In genomic region chr1:24322636-24323177, GRCh38 we compare ENCODE assay signal across 10 cellular contexts. TPM values are rescaled to one million over a fixed set of nuclear protein-coding genes. Genes with fewer than 3 reads are reported as not detected.
DNase-seq lines count a peak whose midpoint lies in the region; ATAC-seq, FAIRE-seq and TF ChIP-seq lines count a peak whose summit lies in the region.
"Had no signal": no experiment of that assay in that cellular context is flagged by ENCODE, and none has a peak within 500 bp of the region (broad histone marks: within the 10 kb centered on the region; RNA-seq: fewer than 3 reads in every experiment).

No MANE protein-coding gene starts in this region.

- BruUV-seq in HepG2 (replicated peaks; lab: Mats Ljungman, UMichigan): no TSS peak

- DNase-seq in HepG2 (ENCODE audit: low spot score) (no peak), choroid plexus epithelial cell (ENCODE audit: low read depth) (peak; percentile 51), HEK293T (ENCODE audit: extremely low spot score) (no peak), putamen (ENCODE audit: low spot score) (no peak), NCI-H1105 treated with DMSO at 0.1 percent for 48 hours (lab: John Stamatoyannopoulos, UW) (no peak)
- DNase-seq: DMS 273 treated with DMSO at 0.1 percent for 48 hours had no signal

- no peak overlapping the region for H2AFZ ChIP-seq in HepG2 (ENCODE audit: low read length)

- no peak for TF ChIP-seq CTCF in liver (IDR thresholded peaks at IDR 0.05; ENCODE audit: low read depth, low read length, missing input control)
- TF ChIP-seq CTCF in HepG2 (CRISPR knock-in tag; IDR thresholded peaks at IDR 0.05): no peak
- no peak for TF ChIP-seq CTCF in choroid plexus epithelial cell (conservative IDR thresholded peaks at IDR 0.05; ENCODE audit: low read depth, low read length)

- POLR2A ChIA-PET in HepG2 (lab: Yijun Ruan, JAX) (no interaction called here), HEK293T (lab: Yijun Ruan, JAX) (interaction anchor here (0.7 to 2.4 kb wide), 9 partner anchors 8 to 123 kb away, joined by 3 to 11 read pairs (median 4); no protein-coding TSS in a partner anchor)

- intact Hi-C loops in HepG2 (cut with micrococcal nuclease; ENCODE audit: unreplicated experiment): no loop called here

- H3K79me2 ChIP-seq in HepG2 (ENCODE audit: insufficient read depth, low read length): no peaks in the 10 kb centered on the region

- H3K4me2 ChIP-seq in HepG2 (ENCODE audit: low read depth, low read length): no peak overlapping the region

- no peak for TF ChIP-seq EP300 in HepG2 (IDR thresholded peaks at IDR 0.05; ENCODE audit: low read depth in 2 of 2, low read length in 2 of 2)
- no peak for TF ChIP-seq EP300 in HepG2 (CRISPR knock-in tag; IDR thresholded peaks at IDR 0.05; ENCODE audit: borderline replicate concordance)

- TF ChIP-seq RAD21 in liver (IDR thresholded peaks at IDR 0.05) (no peak), HepG2 (CRISPR knock-in tag; IDR thresholded peaks at IDR 0.05) (no peak)

- CTCF ChIA-PET in HepG2 (lab: Yijun Ruan, JAX; ENCODE audit: low intra/inter-chr PET ratio, low total read pairs) (no interaction called here), HEK293T (lab: Yijun Ruan, JAX) (interaction anchor here (3.1 kb wide), 1 partner anchor 69 kb away, joined by 12 read pairs; no protein-coding TSS in a partner anchor)

- peak overlapping the region; percentile 61 to 76 for H3K9ac ChIP-seq in liver (ENCODE audit: low read depth in 1 of 2, low read length in 2 of 2)
- no peak overlapping the region for H3K9ac ChIP-seq in HepG2 (ENCODE audit: insufficient read depth, low read depth, low read length)
- H3K9ac ChIP-seq in mucosa of rectum (ENCODE audit: low read depth in 1 of 2, low read length in 2 of 2): peak overlapping the region in 1 of 2 donors; percentile 77

- H3K4me1 ChIP-seq in liver (ENCODE audit: control insufficient read depth in 4 of 4, insufficient read depth in 4 of 4, low read length in 3 of 4): peaks cover 7 to 27% (median 12%) of the 10 kb centered on the region in 4 donors
- H3K4me1 ChIP-seq in HepG2 (ENCODE audit: insufficient read depth, low read length): peaks cover 11% of the 10 kb centered on the region
- H3K4me1 ChIP-seq in mucosa of rectum (ENCODE audit: control insufficient read depth in 2 of 2, insufficient read depth in 2 of 2, low read length in 2 of 2): peaks cover 16 to 22% of the 10 kb centered on the region in 2 donors

- no peaks in the 10 kb centered on the region for H4K20me1 ChIP-seq in HepG2 (ENCODE audit: insufficient read depth, low read length)

- H3K36me3 ChIP-seq in liver (ENCODE audit: control insufficient read depth in 4 of 4, insufficient read depth in 3 of 4, low read depth in 1 of 4, low read length in 3 of 4): no peaks in the 10 kb centered on the region
- H3K36me3 ChIP-seq in HepG2 (replicated peaks in 1 of 2; ENCODE audit: control insufficient read depth in 1 of 2, insufficient read depth in 2 of 2, low read length in 2 of 2): no peaks in the 10 kb centered on the region
- no peaks in the 10 kb centered on the region for H3K36me3 ChIP-seq in mucosa of rectum (ENCODE audit: control insufficient read depth in 2 of 2, insufficient read depth in 2 of 2, low read length in 2 of 2)

- H3K27ac ChIP-seq in liver (ENCODE audit: low read depth in 1 of 2, low read length in 2 of 2) (peak overlapping the region; percentile 65 to 88), HepG2 (ENCODE audit: extremely low read length, insufficient read depth, low read length) (no peak overlapping the region), mucosa of rectum (ENCODE audit: low read depth in 2 of 2, low read length in 2 of 2) (peak overlapping the region in 1 of 2 donors; percentile 5)

- H3K9me3 ChIP-seq in liver (ENCODE audit: control insufficient read depth in 4 of 4, low read length in 3 of 4) (no peaks in the 10 kb centered on the region), HepG2 (ENCODE audit: low read length) (no peaks in the 10 kb centered on the region), mucosa of rectum (ENCODE audit: control insufficient read depth in 2 of 2, low read length in 2 of 2) (no peaks in the 10 kb centered on the region)

- ATAC-seq in HepG2 (no peak), HG02678 (IDR thresholded peaks at IDR 0.05; ENCODE audit: unreplicated experiment) (no peak)

- FAIRE-seq in HepG2 (lab: Jason Lieb, UNC): no peak

- WGBS in liver: 45% methylated on average over 19 of the region's 19 CpGs
- WGBS in HepG2 (ENCODE audit: low lambda C conversion rate): 79% methylated on average over 19 of the region's 19 CpGs

- H3K4me3 ChIP-seq in liver (ENCODE audit: low read depth in 1 of 3, low read length in 3 of 3) (peak overlapping the region; percentile 73 to 77 (median 77)), HepG2 (replicated peaks in 1 of 3; ENCODE audit: insufficient read depth in 1 of 3, low read depth in 2 of 3, low read length in 3 of 3) (no peak overlapping the region), choroid plexus epithelial cell (ENCODE audit: low read depth, low read length) (peak overlapping the region; percentile 52), mucosa of rectum (ENCODE audit: low read length in 2 of 2) (peak overlapping the region; percentile 16 to 65)

- in situ Hi-C loops in HepG2 (cut with HindIII; ENCODE audit: extremely low pct_ligation_motif_present, low pct_unique_long_range_greater_than_20kb): no loop called here

- no peaks in the 10 kb centered on the region for H3K27me3 ChIP-seq in liver (ENCODE audit: control insufficient read depth in 4 of 4, insufficient read depth in 4 of 4, low read length in 3 of 4)
- H3K27me3 ChIP-seq in HepG2 (ENCODE audit: control insufficient read depth in 1 of 2, insufficient read depth in 2 of 2, low read length in 2 of 2): peaks cover 4 to 25% of the 10 kb centered on the region in 2 experiments; a peak in 4 of 5 replicates
- peaks cover 3 to 4% of the 10 kb centered on the region in 2 donors for H3K27me3 ChIP-seq in mucosa of rectum (ENCODE audit: control insufficient read depth in 2 of 2, insufficient read depth in 2 of 2, low read length in 2 of 2)

- TF ChIP-seq POLR2A in HepG2 (IDR thresholded peaks at IDR 0.05; ENCODE audit: insufficient read depth in 1 of 2, low read depth in 2 of 2, low read length in 2 of 2): no peak

TF ChIP-seq in HepG2, 621 proteins besides CTCF, POLR2A, EP300 and RAD21 (continues in another document):
- TF ChIP-seq ZSCAN20 (CRISPR knock-in tag; IDR thresholded peaks at IDR 0.05; ENCODE audit: borderline replicate concordance) (no peak), ZNF446 (CRISPR knock-in tag; IDR thresholded peaks at IDR 0.05) (no peak)

TF ChIP-seq in HEK293T, 16 proteins besides CTCF, POLR2A, EP300 and RAD21:
- no peak for TF ChIP-seq SP1 (IDR thresholded peaks at IDR 0.05)

RNA-seq across cellular contexts. Expression of gene GRHL3, which starts 3.5 kb away (rescaled TPM):
- total RNA-seq in liver (under 1 TPM; 0.08 to 0.09 TPM), HepG2 (2016; rRNA removed; fragmentation: Illumina TruSeq; extraction: Trizol) (not detected in 2 replicates)
- polyA plus RNA-seq in liver (under 1 TPM; 0.07 to 0.09 TPM), HepG2 (2011; rRNA removed) (not detected in 2 replicates)
- not detected in 2 replicates for total RNA-seq in HepG2 (2016; cell fraction: cytosol; rRNA removed; fragmentation: Illumina TruSeq; extraction: Trizol; ENCODE audit: low read depth)
- total RNA-seq in HepG2 (2016; cell fraction: insoluble cytoplasmic fraction; rRNA removed; fragmentation: Illumina TruSeq; extraction: Trizol): not detected in 2 replicates
- total RNA-seq in HepG2 (2016; cell fraction: membrane; rRNA removed; fragmentation: Illumina TruSeq; extraction: Trizol): not detected in 2 replicates
- total RNA-seq in HepG2 (2016; cell fraction: nucleus; rRNA removed; fragmentation: Illumina TruSeq; extraction: Trizol): not detected in 2 replicates
- polyA plus RNA-seq in HepG2 (2011; cell fraction: cytosol; rRNA removed): not detected in 2 replicates
- not detected in 2 replicates for polyA plus RNA-seq in HepG2 (2011; cell fraction: nucleus; rRNA removed)
- polyA plus RNA-seq in HepG2 (2012): not detected in 2 replicates
- not detected in 2 replicates for polyA plus RNA-seq in HepG2 (2016; cell fraction: cytosol; fragmentation: Illumina TruSeq; extraction: Trizol; ENCODE audit: low read depth)
- polyA plus RNA-seq in HepG2 (2016; cell fraction: insoluble cytoplasmic fraction; fragmentation: Illumina TruSeq; extraction: Trizol; ENCODE audit: low read depth): not detected in 2 replicates
- not detected in 2 replicates for polyA plus RNA-seq in HepG2 (2016; cell fraction: membrane; fragmentation: Illumina TruSeq; extraction: Trizol; ENCODE audit: low read depth)
- polyA plus RNA-seq in HepG2 (2016; cell fraction: nucleus; fragmentation: Illumina TruSeq; extraction: Trizol; ENCODE audit: insufficient read depth, low read depth): 0.53 TPM in 1 of 2 replicates, not detected in the other
- not detected in 2 replicates for polyA minus RNA-seq in HepG2 (2011; rRNA and poly(A)+ RNA removed; ENCODE audit: low replicate concordance)
- not detected in 2 replicates for polyA minus RNA-seq in HepG2 (2011; cell fraction: cytosol; rRNA and poly(A)+ RNA removed)
- polyA minus RNA-seq in HepG2 (2011; cell fraction: nucleus; rRNA and poly(A)+ RNA removed): not detected in 2 replicates
- total RNA-seq: T-helper 2 cell treated with Interferon-gamma antibody and Interleukin-4, amounts not matched to agents 100 ng/mL and 5 ng/mL, for 36 hours had no signal

Comparison
In these comparisons a context has a peak if more than half of its experiments do, and no peak if none do; other contexts are left out.
1. H3K4me3 ChIP-seq: peak in liver (3 of 3), choroid plexus epithelial cell (single experiment) and mucosa of rectum (2 of 2); none in HepG2 (0 of 3).